Comparison of ENCODE assay signal across 8 cellular contexts in the genomic region with DNA sequence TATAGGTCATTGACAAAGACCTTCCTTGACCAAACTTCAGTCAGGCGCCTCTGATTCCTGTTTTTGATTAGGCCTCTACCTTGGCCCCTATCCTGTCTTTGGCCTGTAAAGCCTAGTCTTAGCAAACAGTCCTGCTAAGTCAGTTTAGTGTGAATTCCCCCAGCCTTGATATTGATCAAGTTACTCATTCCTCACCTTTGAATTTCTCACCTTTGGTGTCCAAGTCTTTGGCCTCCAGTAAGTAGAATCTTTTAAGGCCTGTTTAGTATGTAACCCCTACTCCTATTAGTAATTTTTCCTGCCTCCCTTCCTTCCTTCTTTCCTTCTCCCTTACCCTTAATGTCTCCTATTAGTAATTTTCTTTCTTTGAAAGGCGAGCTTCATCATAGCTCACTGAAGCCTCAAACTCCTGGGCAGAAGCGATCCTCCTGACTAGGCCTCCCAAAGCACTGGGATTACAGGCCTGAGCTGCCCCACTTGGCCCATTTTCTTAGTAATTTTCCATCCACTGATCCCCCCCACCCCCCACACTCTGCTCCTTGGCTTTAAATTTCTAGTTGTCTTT. TPM values are rescaled to one million over a fixed set of nuclear protein-coding genes. Genes with fewer than 3 reads are reported as not detected.
A peak's percentile ranks its signal among the peaks of the same experiment; 100 is the strongest.
DNase-seq lines count a peak whose midpoint lies in the region; ATAC-seq and TF ChIP-seq lines count a peak whose summit lies in the region.
"Had no signal": no experiment of that assay in that cellular context is flagged by ENCODE, and none has a peak within 500 bp of the region (broad histone marks: within the 10 kb centered on the region; RNA-seq: fewer than 3 reads in every experiment).

No MANE protein-coding gene starts in this region.

- peak overlapping the region; percentile 91 for H3K4me3 Mint-ChIP-seq in chondrocyte (ENCODE audit: unreplicated experiment)
- H3K4me3 Mint-ChIP-seq in progenitor cell of endocrine pancreas (ENCODE audit: low read depth): peak overlapping the region; percentile 50

- intact Hi-C loops in sciatic nerve (cut with DNase I): no loop called here

- H3K4me3 ChIP-seq in DOHH2 (ENCODE audit: low read length): peak overlapping the region; percentile 79; the same call in 1 of the 2 replicates
- H3K4me3 ChIP-seq in MG63: peak overlapping the region; percentile 79

- peaks cover 15% of the 10 kb centered on the region for H3K4me1 Mint-ChIP-seq in chondrocyte (ENCODE audit: low read depth)
- peaks cover 4% of the 10 kb centered on the region for H3K4me1 Mint-ChIP-seq in progenitor cell of endocrine pancreas (ENCODE audit: low read depth)

- H3K9me3 ChIP-seq in DOHH2 (ENCODE audit: control insufficient read depth, insufficient read depth, low read length) (no peaks in the 10 kb centered on the region), MG63 (no peaks in the 10 kb centered on the region)

- H3K4me2 ChIP-seq in DOHH2 (ENCODE audit: low read length): peak overlapping the region; percentile 85

- H3K9me3 Mint-ChIP-seq in chondrocyte (ENCODE audit: low read depth): no peaks in the 10 kb centered on the region
- H3K9me3 Mint-ChIP-seq in progenitor cell of endocrine pancreas (ENCODE audit: low read depth): no peaks in the 10 kb centered on the region

- no peaks in the 10 kb centered on the region for H3K36me3 ChIP-seq in DOHH2 (ENCODE audit: control insufficient read depth, low read length)
- H3K36me3 ChIP-seq in MG63: no peaks in the 10 kb centered on the region

- H4K20me1 ChIP-seq in DOHH2 (ENCODE audit: control insufficient read depth, insufficient read depth, low read depth, low read length): no peaks in the 10 kb centered on the region

- TF ChIP-seq CTCF in DOHH2 (IDR thresholded peaks at IDR 0.05; ENCODE audit: low read depth, low read length, poor library complexity, severe bottlenecking) (no peak), chondrocyte (IDR thresholded peaks at IDR 0.05) (no peak), progenitor cell of endocrine pancreas (IDR thresholded peaks at IDR 0.05; ENCODE audit: unreplicated experiment) (no peak)

- no peaks in the 10 kb centered on the region for H3K27me3 ChIP-seq in DOHH2 (ENCODE audit: control insufficient read depth, low read length)
- H3K27me3 ChIP-seq in MG63: 0 out of 2 replicates have a peak, but pooled peaks cover 3% of the 10 kb centered on the region

- peak overlapping the region; percentile 74 for H3K27ac Mint-ChIP-seq in chondrocyte (ENCODE audit: unreplicated experiment)
- no peak overlapping the region for H3K27ac Mint-ChIP-seq in progenitor cell of endocrine pancreas

- H3K27ac ChIP-seq in DOHH2 (ENCODE audit: low read depth, low read length): no peak overlapping the region

- H3K27me3 Mint-ChIP-seq in chondrocyte (ENCODE audit: low read depth) (no peaks in the 10 kb centered on the region), progenitor cell of endocrine pancreas (no peaks in the 10 kb centered on the region)

- no peaks in the 10 kb centered on the region for H3K79me2 ChIP-seq in DOHH2 (ENCODE audit: control insufficient read depth, low read length)

- peaks cover 25% of the 10 kb centered on the region for H3F3A ChIP-seq in DOHH2 (ENCODE audit: control insufficient read depth, insufficient read depth)

- H3K36me3 Mint-ChIP-seq in chondrocyte (ENCODE audit: low read depth) (no peaks in the 10 kb centered on the region), progenitor cell of endocrine pancreas (ENCODE audit: insufficient read depth) (peaks cover 4% of the 10 kb centered on the region)

- no peaks in the 10 kb centered on the region for H3K9me2 ChIP-seq in DOHH2 (replicated peaks; ENCODE audit: control insufficient read depth, low read length)

- DNase-seq in MG63: no peak
- DNase-seq in chondrocyte (ENCODE audit: low spot score): no peak
- DNase-seq in progenitor cell of endocrine pancreas (ENCODE audit: low spot score, unreplicated experiment): no peak
- no peak for DNase-seq in sciatic nerve (ENCODE audit: low spot score)
- no peak for DNase-seq in anterior cingulate cortex (lab: John Stamatoyannopoulos, UW)
- DNase-seq: midbrain had no signal

- H3K4me1 ChIP-seq in DOHH2 (ENCODE audit: control insufficient read depth, low read length): peaks cover 19% of the 10 kb centered on the region

- no peak for ATAC-seq in GM19463 (IDR thresholded peaks at IDR 0.05; ENCODE audit: unreplicated experiment)
- no peak for ATAC-seq in sciatic nerve

RNA-seq across cellular contexts. Expression of a gene that starts 13.0 kb away (rescaled TPM):
- total RNA-seq in MG63 (2014; rRNA removed; shearing (Covaris generic); ENCODE audit: low replicate concordance): 14.3 and 14.7 TPM in 2 replicates
- total RNA-seq in chondrocyte (20.7 to 36.4 TPM (median 21.6 TPM) in 3 replicates), progenitor cell of endocrine pancreas (107 and 109 TPM in 2 replicates), sciatic nerve (46.4 TPM)

RNA-seq across cellular contexts. Expression of a gene that starts 33.9 kb away (rescaled TPM):
- 16.4 and 22.2 TPM in 2 replicates for total RNA-seq in MG63 (2014; rRNA removed; shearing (Covaris generic); ENCODE audit: low replicate concordance)
- total RNA-seq in chondrocyte (17.1 to 20.2 TPM (median 19.8 TPM) in 3 replicates), progenitor cell of endocrine pancreas (36.8 and 37.2 TPM in 2 replicates), sciatic nerve (27.6 TPM)

RNA-seq across cellular contexts. Expression of a gene that starts 34.1 kb away (rescaled TPM):
- total RNA-seq in MG63 (2014; rRNA removed; shearing (Covaris generic); ENCODE audit: low replicate concordance): 7.0 and 9.6 TPM in 2 replicates
- 5.2 to 6.0 TPM (median 5.8 TPM) in 3 replicates for total RNA-seq in chondrocyte
- total RNA-seq in progenitor cell of endocrine pancreas: 16.0 and 16.6 TPM in 2 replicates
- total RNA-seq in sciatic nerve: 10.0 TPM

RNA-seq across cellular contexts. Expression of a gene that starts 46.2 kb away (rescaled TPM):
- total RNA-seq in MG63 (2014; rRNA removed; shearing (Covaris generic); ENCODE audit: low replicate concordance): 15.8 and 30.0 TPM in 2 replicates
- total RNA-seq in chondrocyte (30.1 to 33.9 TPM (median 30.8 TPM) in 3 replicates), progenitor cell of endocrine pancreas (32.5 and 35.1 TPM in 2 replicates), sciatic nerve (19.7 TPM)
